Comparison of ENCODE assay signal across 8 cellular contexts in the genomic region with DNA sequence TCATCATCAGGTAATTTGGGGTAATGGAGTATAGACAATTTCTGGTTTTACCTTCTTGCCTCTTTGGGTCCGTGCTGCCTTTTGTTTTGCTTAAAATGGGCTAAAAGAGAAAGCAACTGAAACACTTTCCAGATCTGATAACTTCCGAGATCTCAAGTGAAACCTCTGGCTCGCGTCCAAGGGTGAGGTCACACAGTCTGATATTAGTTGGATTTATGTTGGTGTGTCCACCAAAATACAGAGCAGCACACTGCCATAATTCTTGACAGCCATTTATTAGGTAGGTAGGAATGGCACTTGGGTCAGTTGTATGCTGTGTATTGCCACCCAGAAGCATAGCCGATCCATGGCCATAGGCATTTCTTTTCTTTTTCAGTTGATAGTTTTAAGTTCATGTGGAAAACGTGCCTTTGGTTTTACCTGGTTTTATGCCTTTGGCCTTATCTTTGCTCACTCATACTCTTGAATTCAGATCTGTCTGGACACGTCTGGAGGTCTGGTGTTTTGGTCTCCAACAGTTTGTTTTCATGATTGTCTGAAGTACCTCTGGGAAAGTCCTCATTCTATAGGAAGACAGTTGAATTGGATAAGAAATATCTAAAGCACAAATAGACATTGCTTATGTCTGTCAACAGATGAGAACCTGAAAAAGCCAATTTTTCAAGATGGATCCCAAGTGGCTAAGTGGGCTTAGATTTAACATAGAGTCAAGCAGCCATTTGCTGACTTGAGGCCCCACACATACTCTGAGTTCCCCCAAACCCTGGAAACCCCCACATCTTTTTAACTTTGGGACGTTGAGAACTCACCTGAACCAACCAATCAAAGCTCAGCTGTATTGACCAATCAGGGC.
DNase-seq lines count a peak whose midpoint lies in the region; ATAC-seq lines count a peak whose summit lies in the region.

No MANE protein-coding gene starts in this region.

- H3K4me3 Mint-ChIP-seq in activated CD4-positive, alpha-beta T cell treated with anti-CD3 and anti-CD28 coated beads, Interleukin-2, amount 10 ng/mL, durations not matched to agents 24 days and 14 days: peak overlapping the region; percentile 57

- no peak for ATAC-seq in GM21717 (IDR thresholded peaks at IDR 0.05; ENCODE audit: unreplicated experiment)

- intact Hi-C loops in activated CD4-positive, alpha-beta T cell treated with anti-CD3 and anti-CD28 coated beads, Interleukin-2, amount 10 ng/mL, durations not matched to agents 24 days and 14 days (cut with micrococcal nuclease): no loop called here

- H3K9me3 Mint-ChIP-seq in activated CD4-positive, alpha-beta T cell treated with anti-CD3 and anti-CD28 coated beads, Interleukin-2, amount 10 ng/mL, durations not matched to agents 24 days and 14 days: no peaks in the 10 kb centered on the region

- no peak overlapping the region for H3K27ac Mint-ChIP-seq in activated CD4-positive, alpha-beta T cell treated with anti-CD3 and anti-CD28 coated beads, Interleukin-2, amount 10 ng/mL, durations not matched to agents 24 days and 14 days

- no peaks in the 10 kb centered on the region for H3K36me3 Mint-ChIP-seq in activated CD4-positive, alpha-beta T cell treated with anti-CD3 and anti-CD28 coated beads, Interleukin-2, amount 10 ng/mL, durations not matched to agents 24 days and 14 days (ENCODE audit: low read depth)

- H3K4me1 Mint-ChIP-seq in activated CD4-positive, alpha-beta T cell treated with anti-CD3 and anti-CD28 coated beads, Interleukin-2, amount 10 ng/mL, durations not matched to agents 24 days and 14 days: peaks cover 21% of the 10 kb centered on the region

- H3K27me3 Mint-ChIP-seq in activated CD4-positive, alpha-beta T cell treated with anti-CD3 and anti-CD28 coated beads, Interleukin-2, amount 10 ng/mL, durations not matched to agents 24 days and 14 days: peaks cover 6% of the 10 kb centered on the region

- DNase-seq in NCI-H146 (lab: John Stamatoyannopoulos, UW) (peak; percentile 73), NCI-H146 treated with DMSO at 0.1 percent for 48 hours (lab: John Stamatoyannopoulos, UW; ENCODE audit: unreplicated experiment) (no peak), glomerular visceral epithelial cell (ENCODE audit: extremely low spot score) (peak; percentile 55), islet precursor cell (no peak)
- DNase-seq in activated CD4-positive, alpha-beta T cell treated with anti-CD3 and anti-CD28 coated beads, Interleukin-2, amount 10 ng/mL, durations not matched to agents 24 days and 14 days: peak; percentile 87
- DNase-seq in stimulated activated CD4-positive, alpha-beta T cell treated with anti-CD3 and anti-CD28 coated beads, TNF-alpha, amount 100 ng/mL, for 48 hours (ENCODE audit: low read depth in 3 of 3): peak; percentile 14 to 44 (median 17)
- no peak for DNase-seq in effector CD4-positive, alpha-beta T cell

Comparison
In these comparisons a context has a peak if more than half of its experiments do, and no peak if none do; other contexts are left out.
1. DNase-seq: peak in NCI-H146 (single experiment), activated CD4-positive, alpha-beta T cell treated with anti-CD3 and anti-CD28 coated beads, Interleukin-2, amount 10 ng/mL, durations not matched to agents 24 days and 14 days (single experiment), glomerular visceral epithelial cell (single experiment) and stimulated activated CD4-positive, alpha-beta T cell treated with anti-CD3 and anti-CD28 coated beads, TNF-alpha, amount 100 ng/mL, for 48 hours (3 of 3); none in NCI-H146 treated with DMSO at 0.1 percent for 48 hours (single experiment), islet precursor cell (single experiment) and effector CD4-positive, alpha-beta T cell (single experiment).